In genomic region chr21:46122758-46123683, GRCh38 we compare ENCODE assay signal across 17 cellular contexts. TPM values are rescaled to one million over a fixed set of nuclear protein-coding genes. Genes with fewer than 3 reads are reported as not detected.
DNase-seq lines count a peak whose midpoint lies in the region; ATAC-seq, FAIRE-seq and TF ChIP-seq lines count a peak whose summit lies in the region.
"Had no signal": no experiment of that assay in that cellular context is flagged by ENCODE, and none has a peak within 500 bp of the region (broad histone marks: within the 10 kb centered on the region; RNA-seq: fewer than 3 reads in every experiment).

No MANE protein-coding gene starts in this region.

- no peak overlapping the region for H3K4me2 ChIP-seq in osteoblast (ENCODE audit: insufficient read depth, low read length)
- H3K4me2 ChIP-seq: hepatocyte had no signal

- peaks cover 15% of the 10 kb centered on the region for H3K79me2 ChIP-seq in ACC112 (ENCODE audit: control insufficient read depth, insufficient read depth, low read length, unreplicated experiment)
- H3K79me2 ChIP-seq in osteoblast (ENCODE audit: insufficient read depth, low read length): peaks cover 60% of the 10 kb centered on the region
- H3K79me2 ChIP-seq: hepatocyte had no signal

- H4K20me1 ChIP-seq in osteoblast (ENCODE audit: insufficient read depth, low read length): peaks cover 60% of the 10 kb centered on the region

- H3K4me1 ChIP-seq in ACC112 (ENCODE audit: control insufficient read depth, insufficient read depth, low read length, unreplicated experiment) (peaks cover 22% of the 10 kb centered on the region), osteoblast (ENCODE audit: insufficient read depth, low read length) (peaks cover 27% of the 10 kb centered on the region)
- H3K4me1 ChIP-seq: body of pancreas, SJCRH30 had no signal

- no peak for TF ChIP-seq CTCF in osteoblast (IDR thresholded peaks at IDR 0.05; ENCODE audit: extremely low read depth, low read depth, low read length)

- H3K27ac ChIP-seq in ACC112 (ENCODE audit: low read depth, low read length) (peak overlapping the region; percentile 85), osteoblast (ENCODE audit: low read depth, low read length) (peak overlapping the region; percentile 85)
- H3K27ac ChIP-seq: body of pancreas, C4-2B, hepatocyte, SJCRH30 had no signal

- no peak for FAIRE-seq in GM12892 (lab: Jason Lieb, UNC)

- DNase-seq in GM12892 (ENCODE audit: insufficient read length): peak; percentile 12
- DNase-seq in ecto neural progenitor cell (ENCODE audit: low spot score): peak; percentile 27
- DNase-seq in osteoblast (ENCODE audit: insufficient read length, low spot score, missing footprints): peak; percentile 86
- DNase-seq in T1000 (lab: John Stamatoyannopoulos, UW): no peak
- DNase-seq in hypothalamus (lab: John Stamatoyannopoulos, UW): no peak
- DNase-seq: activated CD4-positive, alpha-beta T cell treated with anti-CD3 and anti-CD28 coated beads, Interleukin-2, amount 50 U/mL, for 1 hour; DMS53; NCI-H345 had no signal

- H3K27me3 ChIP-seq in ACC112 (ENCODE audit: insufficient read depth, low read length) (no peaks in the 10 kb centered on the region), osteoblast (ENCODE audit: insufficient read depth, low read length) (no peaks in the 10 kb centered on the region)
- H3K27me3 ChIP-seq: body of pancreas, hepatocyte, SJCRH30 had no signal

- H3K4me3 ChIP-seq in ACC112 (ENCODE audit: low read depth, low read length) (no peak overlapping the region), osteoblast (ENCODE audit: insufficient read depth, low read length) (no peak overlapping the region)
- H3K4me3 ChIP-seq: body of pancreas, hepatocyte, SJCRH30 had no signal

- H3K36me3 ChIP-seq in ACC112 (ENCODE audit: insufficient read depth, low read length) (peaks cover 56% of the 10 kb centered on the region), osteoblast (ENCODE audit: insufficient read depth, low read length) (peaks cover 95% of the 10 kb centered on the region)
- H3K36me3 ChIP-seq: SJCRH30 had no signal

- H2AFZ ChIP-seq in ACC112 (ENCODE audit: low read length, unreplicated experiment) (no peak overlapping the region), osteoblast (ENCODE audit: low read length) (no peak overlapping the region)
- H2AFZ ChIP-seq: hepatocyte had no signal

- no peak for ATAC-seq in GM18520 (IDR thresholded peaks at IDR 0.05; ENCODE audit: unreplicated experiment)
- ATAC-seq: activated T-helper 17 cell treated with anti-CD3 and anti-CD28 coated beads, Interleukin-2, amount 50 U/mL, for 72 hours; body of pancreas had no signal

- no peak for TF ChIP-seq POLR2A in GM12892 (IDR thresholded peaks at IDR 0.05; ENCODE audit: low read depth, low read length)

- no peaks in the 10 kb centered on the region for H3K9me3 ChIP-seq in osteoblast (ENCODE audit: low read depth, low read length)
- H3K9me3 ChIP-seq: body of pancreas, SJCRH30 had no signal

RNA-seq across cellular contexts. Expression of gene COL6A2, which starts 25.1 kb away (rescaled TPM):
- polyA plus RNA-seq in GM12892 (2012; ENCODE audit: missing spikeins): 0.28 TPM
- 1,184 and 1,265 TPM in 2 replicates for total RNA-seq in osteoblast

RNA-seq across cellular contexts. Expression of gene FTCD, which starts 32.4 kb away (rescaled TPM):
- polyA plus RNA-seq in GM12892 (2012; ENCODE audit: missing spikeins): 1.3 TPM
- total RNA-seq in osteoblast: 0.29 and 0.36 TPM in 2 replicates
- total RNA-seq: dermis microvascular lymphatic vessel endothelial cell, pulmonary artery endothelial cell, SJCRH30 had no signal

Comparison
In these comparisons a context has a peak if more than half of its experiments do, and no peak if none do; other contexts are left out.
1. DNase-seq: peak in GM12892 (single experiment), ecto neural progenitor cell (single experiment) and osteoblast (single experiment); none in T1000 (single experiment) and hypothalamus (0 of 51).